24 cellular contexts compared by ENCODE assay signal in the genomic region with DNA sequence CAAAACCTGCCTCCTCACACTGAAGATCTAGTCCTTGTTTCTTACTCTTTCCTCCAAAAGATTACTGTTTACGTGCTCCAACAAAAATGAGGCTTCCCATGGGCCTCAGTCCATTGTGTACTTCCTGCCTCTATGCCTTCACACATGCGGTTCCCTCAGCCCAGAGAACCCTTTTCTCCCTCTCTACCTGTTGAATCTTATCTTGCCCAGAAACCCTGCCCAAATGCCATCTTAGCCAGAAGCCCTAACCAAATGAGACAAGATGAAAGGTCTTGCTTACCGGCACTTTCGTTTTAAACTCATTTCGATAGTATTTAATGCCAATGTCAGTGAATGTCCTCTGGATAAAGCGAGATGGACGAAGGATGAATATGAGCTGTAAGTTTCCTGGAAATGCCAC.
DNase-seq lines count a peak whose midpoint lies in the region; ATAC-seq, FAIRE-seq and TF ChIP-seq lines count a peak whose summit lies in the region.
"Had no signal": no experiment of that assay in that cellular context is flagged by ENCODE, and none has a peak within 500 bp of the region (broad histone marks: within the 10 kb centered on the region; RNA-seq: fewer than 3 reads in every experiment).

No MANE protein-coding gene starts in this region.

- in situ Hi-C loops in K562 (cut with MboI), result no loop called here

- no peaks in the 10 kb centered on the region for H3K9me3 Mint-ChIP-seq in activated naive CD4-positive, alpha-beta T cell treated with anti-CD3 and anti-CD28 coated beads, Interleukin-2, amount 50 U/mL, for 24 hours
- H3K9me3 Mint-ChIP-seq: CD14-positive monocyte; CD4-positive, alpha-beta T cell; CD8-positive, alpha-beta memory T cell had no signal

- ATAC-seq in K562 (no peak), body of pancreas (no peak)

- no peaks in the 10 kb centered on the region for H3K27me3 Mint-ChIP-seq in activated naive CD4-positive, alpha-beta T cell treated with anti-CD3 and anti-CD28 coated beads, Interleukin-2, amount 50 U/mL, for 24 hours
- H3K27me3 Mint-ChIP-seq: CD4-positive, alpha-beta T cell; CD8-positive, alpha-beta memory T cell had no signal

- H2AFZ ChIP-seq in K562 (ENCODE audit: low read depth, low read length), result peak overlapping the region; percentile 28; the same call in 1 of the 2 replicates
- H2AFZ ChIP-seq in keratinocyte (ENCODE audit: control insufficient read depth, low read length), result no peak overlapping the region

- no peak for DNase-seq in activated naive CD4-positive, alpha-beta T cell (lab: John Stamatoyannopoulos, UW)
- DNase-seq in K562 (ENCODE audit: extremely low read depth in 1 of 4, low spot score in 3 of 4) (no peak), keratinocyte (ENCODE audit: low read depth, low spot score) (no peak), body of pancreas (no peak), middle frontal gyrus (ENCODE audit: extremely low spot score, low spot score) (no peak)
- no peak for DNase-seq in stimulated activated naive CD4-positive, alpha-beta T cell (lab: John Stamatoyannopoulos, UW)
- DNase-seq: AML-193; BE2C; CD4-positive, alpha-beta T cell; CD8-positive, alpha-beta memory T cell; DMS 273 treated with DMSO at 0.1 percent for 48 hours; DMS79; EL; GDM1; GOT3 had no signal

- H3K4me2 ChIP-seq in K562 (ENCODE audit: insufficient read depth, low read length) (no peak overlapping the region), keratinocyte (ENCODE audit: control insufficient read depth, extremely low read depth, insufficient read depth, low read depth, low read length) (no peak overlapping the region)
- H3K4me2 ChIP-seq: BLaER1 treated with 17β-estradiol and CSF1 and Interleukin-3, amounts not matched to agents 10 nM and 100 nM had no signal

- 77% methylated on average over 7 of the region's 7 CpGs for WGBS in K562 (ENCODE audit: insufficient coverage, low coverage, missing lambda C conversion rate)
- WGBS in body of pancreas, 2 donors, result 89% methylated on average over 7 of the region's 7 CpGs

- H3K79me2 ChIP-seq in K562 (ENCODE audit: control insufficient read depth, insufficient read depth, low read length), result no peaks in the 10 kb centered on the region
- H3K79me2 ChIP-seq in keratinocyte (ENCODE audit: control insufficient read depth, insufficient read depth, low read length), result no peaks in the 10 kb centered on the region

- peaks cover 8% of the 10 kb centered on the region for H3K4me1 Mint-ChIP-seq in activated naive CD4-positive, alpha-beta T cell treated with anti-CD3 and anti-CD28 coated beads, Interleukin-2, amount 50 U/mL, for 24 hours

- CTCF ChIA-PET in K562 (lab: Yijun Ruan, JAX; ENCODE audit: low intra/inter-chr PET ratio), result no interaction called here

- TF ChIP-seq POLR2A in K562 (conservative IDR thresholded peaks at IDR 0.05) (no peak), body of pancreas (IDR thresholded peaks at IDR 0.05) (no peak)

- H3K36me3 ChIP-seq in K562 (ENCODE audit: control insufficient read depth, insufficient read depth, low read length), result no peaks in the 10 kb centered on the region
- H3K36me3 ChIP-seq in keratinocyte (ENCODE audit: control insufficient read depth in 2 of 2, extremely low read depth in 1 of 2, insufficient read depth in 2 of 2, low read length in 2 of 2), result no peaks in the 10 kb centered on the region
- H3K36me3 ChIP-seq in body of pancreas (replicated peaks in 1 of 2; ENCODE audit: insufficient read depth in 1 of 2, low read depth in 2 of 2), result no peaks in the 10 kb centered on the region
- H3K36me3 ChIP-seq: BE2C, HAP-1 had no signal

- H3K4me1 ChIP-seq in K562 (replicated peaks in 1 of 2; ENCODE audit: control insufficient read depth in 2 of 2, insufficient read depth in 2 of 2, low read length in 2 of 2) (peaks cover 0 to 2% of the 10 kb centered on the region in 2 experiments; a peak in 1 of 5 replicates), keratinocyte (ENCODE audit: control insufficient read depth, extremely low read depth, insufficient read depth, low read length) (no peaks in the 10 kb centered on the region), body of pancreas (no peaks in the 10 kb centered on the region)
- H3K4me1 ChIP-seq: BE2C; BLaER1 treated with 17β-estradiol and CSF1 and Interleukin-3, amounts not matched to agents 10 nM and 100 nM; HAP-1 had no signal

- no peaks in the 10 kb centered on the region for H4K20me1 ChIP-seq in K562 (replicated peaks; ENCODE audit: control insufficient read depth, insufficient read depth, low read length)
- no peaks in the 10 kb centered on the region for H4K20me1 ChIP-seq in keratinocyte (ENCODE audit: control insufficient read depth, extremely low read depth, insufficient read depth, low read length)
- H4K20me1 ChIP-seq: BLaER1 treated with 17β-estradiol and CSF1 and Interleukin-3, amounts not matched to agents 10 nM and 100 nM had no signal

- dilution Hi-C loops in keratinocyte (cut with MboI; ENCODE audit: extremely low pct_ligation_motif_present, low sequenced_read_pairs), result no loop called here

- intact Hi-C loops in K562 (cut with micrococcal nuclease) (no loop called here), body of pancreas (cut with DNase I) (no loop called here)

- POLR2A ChIA-PET in K562 (lab: Yijun Ruan, JAX), result no interaction called here

- H3K9ac ChIP-seq in K562 (ENCODE audit: insufficient read depth in 1 of 2, low read depth in 2 of 2, low read length in 2 of 2) (no peak overlapping the region), keratinocyte (ENCODE audit: control insufficient read depth, extremely low read depth, insufficient read depth, low read length) (no peak overlapping the region)
- H3K9ac ChIP-seq: BLaER1 treated with 17β-estradiol and CSF1 and Interleukin-3, amounts not matched to agents 10 nM and 100 nM had no signal

- H3K9me1 ChIP-seq in K562 (ENCODE audit: control insufficient read depth, insufficient read depth, low read length) (no peaks in the 10 kb centered on the region), keratinocyte (ENCODE audit: control insufficient read depth, extremely low read depth, insufficient read depth, low read length) (no peaks in the 10 kb centered on the region)

- no peak overlapping the region for H3K4me3 ChIP-seq in K562
- H3K4me3 ChIP-seq in keratinocyte (ENCODE audit: control insufficient read depth in 2 of 3, extremely low read depth in 1 of 3, insufficient read depth in 2 of 3, low read depth in 1 of 3, low read length in 3 of 3), result no peak overlapping the region
- no peak overlapping the region for H3K4me3 ChIP-seq in body of pancreas
- H3K4me3 ChIP-seq: BLaER1 treated with 17β-estradiol and CSF1 and Interleukin-3, amounts not matched to agents 10 nM and 100 nM; HAP-1 had no signal

- no peak for TF ChIP-seq EP300 in K562 (IDR thresholded peaks at IDR 0.05; ENCODE audit: low read length)

- H3K36me3 Mint-ChIP-seq in activated naive CD4-positive, alpha-beta T cell treated with anti-CD3 and anti-CD28 coated beads, Interleukin-2, amount 50 U/mL, for 24 hours, result no peaks in the 10 kb centered on the region
- H3K36me3 Mint-ChIP-seq: CD14-positive monocyte had no signal

- H3K9me3 ChIP-seq in K562 (replicated peaks; ENCODE audit: control insufficient read depth, insufficient read depth, low read depth, low read length) (no peaks in the 10 kb centered on the region), keratinocyte (ENCODE audit: control insufficient read depth, low read depth, low read length) (no peaks in the 10 kb centered on the region), body of pancreas (no peaks in the 10 kb centered on the region)
- H3K9me3 ChIP-seq: BE2C; BLaER1 treated with 17β-estradiol and CSF1 and Interleukin-3, amounts not matched to agents 10 nM and 100 nM; HAP-1 had no signal

- H3K27me3 ChIP-seq in K562 (ENCODE audit: control insufficient read depth in 2 of 2, insufficient read depth in 2 of 2, low read length in 2 of 2) (no peaks in the 10 kb centered on the region), keratinocyte (ENCODE audit: control insufficient read depth, extremely low read depth, insufficient read depth, low read length) (no peaks in the 10 kb centered on the region), body of pancreas (no peaks in the 10 kb centered on the region)
- H3K27me3 ChIP-seq: BE2C; BLaER1 treated with 17β-estradiol and CSF1 and Interleukin-3, amounts not matched to agents 10 nM and 100 nM had no signal

- no TSS peak for BruUV-seq in K562 (replicated peaks; lab: Mats Ljungman, UMichigan)

- H3K27ac Mint-ChIP-seq in activated naive CD4-positive, alpha-beta T cell treated with anti-CD3 and anti-CD28 coated beads, Interleukin-2, amount 50 U/mL, for 24 hours, result peak overlapping the region; percentile 2
- H3K27ac Mint-ChIP-seq: CD4-positive, alpha-beta T cell; CD8-positive, alpha-beta memory T cell had no signal

- TF ChIP-seq RAD21 in K562 (CRISPR knock-in tag; conservative IDR thresholded peaks at IDR 0.05 in 1 of 2, IDR thresholded peaks at IDR 0.05 in 1 of 2), result no peak

- H3K27ac ChIP-seq in K562 (ENCODE audit: extremely low read depth, low read depth, low read length) (no peak overlapping the region), keratinocyte (ENCODE audit: control insufficient read depth, insufficient read depth, low read length) (no peak overlapping the region), body of pancreas (no peak overlapping the region)
- H3K27ac ChIP-seq: 22Rv1; BLaER1 treated with 17β-estradiol and CSF1 and Interleukin-3, amounts not matched to agents 10 nM and 100 nM had no signal

- TF ChIP-seq CTCF in K562 (IDR thresholded peaks at IDR 0.05 in 2 of 3, conservative IDR thresholded peaks at IDR 0.05 in 1 of 3; ENCODE audit: insufficient read depth in 2 of 3, low read depth in 1 of 3, low read length in 3 of 3) (no peak), keratinocyte (optimal IDR thresholded peaks at IDR 0.05 in 1 of 3, IDR thresholded peaks at IDR 0.05 in 1 of 3, conservative IDR thresholded peaks at IDR 0.05 in 1 of 3; ENCODE audit: extremely low read depth in 1 of 3, insufficient read depth in 2 of 3, low read length in 3 of 3) (no peak), body of pancreas (IDR thresholded peaks at IDR 0.05) (no peak)

- H3K4me3 Mint-ChIP-seq in activated naive CD4-positive, alpha-beta T cell treated with anti-CD3 and anti-CD28 coated beads, Interleukin-2, amount 50 U/mL, for 24 hours, result no peak overlapping the region
- H3K4me3 Mint-ChIP-seq: CD14-positive monocyte; CD4-positive, alpha-beta T cell; CD8-positive, alpha-beta memory T cell had no signal

- FAIRE-seq in K562 (lab: Jason Lieb, UNC), result no peak
- peak; percentile 46 for FAIRE-seq in keratinocyte (lab: Jason Lieb, UNC)
- FAIRE-seq: D721Med, GM12891, GM18507, H54 had no signal
